11 cellular contexts compared by ENCODE assay signal in the genomic region with DNA sequence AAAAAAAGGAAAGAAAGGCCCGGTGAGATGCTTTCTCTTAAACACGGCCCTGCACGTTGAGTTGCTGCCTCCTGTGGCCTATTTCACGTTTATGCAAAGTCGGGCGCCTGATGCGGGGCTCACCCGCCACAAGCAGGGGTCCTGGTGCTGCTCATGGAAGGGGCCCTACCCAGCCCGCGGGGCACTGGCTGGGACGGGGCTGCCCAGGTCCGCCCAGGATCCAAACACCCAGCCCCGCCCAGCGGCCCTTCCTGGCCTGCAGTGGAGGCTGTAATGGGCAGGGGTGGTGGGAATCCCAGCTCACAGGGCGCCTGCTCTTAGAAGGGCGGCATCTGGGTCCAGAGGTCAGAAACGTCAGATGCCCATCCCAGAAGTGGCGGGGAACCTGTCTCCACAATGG. TPM values are rescaled to one million over a fixed set of nuclear protein-coding genes. Genes with fewer than 3 reads are reported as not detected.
DNase-seq lines count a peak whose midpoint lies in the region; ATAC-seq and FAIRE-seq lines count a peak whose summit lies in the region.
"Had no signal": no experiment of that assay in that cellular context is flagged by ENCODE, and none has a peak within 500 bp of the region (broad histone marks: within the 10 kb centered on the region; RNA-seq: fewer than 3 reads in every experiment).

No MANE protein-coding gene starts in this region.

- H3K4me3 ChIP-seq in right cardiac atrium (ENCODE audit: low read length), result peak overlapping the region; percentile 94
- peak overlapping the region; percentile 57 for H3K4me3 ChIP-seq in skeletal muscle cell (ENCODE audit: low read depth, low read length)

- intact Hi-C loops in right cardiac atrium (cut with DNase I), result loop anchor here (5.0 to 10.0 kb wide), 3 partner anchors 65 to 127 kb away; partner anchors contain the start of gene COL6A1 (in 2 of the 4)

- DNase-seq in GM19238 (ENCODE audit: insufficient read length, low spot score) (peak; percentile 0), right cardiac atrium (peak; percentile 40 to 76 (median 71)), skeletal muscle cell (ENCODE audit: low read depth) (no peak), HTR-8/SVneo (ENCODE audit: insufficient read length, low spot score) (no peak)
- no peak for DNase-seq in effector CD4-positive, alpha-beta T cell

- ATAC-seq in activated T-helper 17 cell treated with anti-CD3 and anti-CD28 coated beads, Interleukin-2, amount 50 U/mL, for 72 hours (replicated peaks), result no peak
- ATAC-seq in right cardiac atrium (peak; percentile 23 to 55), GM21723 (IDR thresholded peaks at IDR 0.05; ENCODE audit: unreplicated experiment) (no peak), HG03039 (IDR thresholded peaks at IDR 0.05; ENCODE audit: unreplicated experiment) (no peak)

- H3K27ac ChIP-seq in right cardiac atrium (ENCODE audit: low read length), result peak overlapping the region; percentile 74

- peaks cover 9% of the 10 kb centered on the region for H3K4me1 Mint-ChIP-seq in activated T-helper 17 cell treated with anti-CD3 and anti-CD28 coated beads, Interleukin-2, amount 50 U/mL, for 72 hours

- no peaks in the 10 kb centered on the region for H3K27me3 ChIP-seq in right cardiac atrium (ENCODE audit: control insufficient read depth, insufficient read depth)

- H3K27ac Mint-ChIP-seq in activated T-helper 17 cell treated with anti-CD3 and anti-CD28 coated beads, Interleukin-2, amount 50 U/mL, for 72 hours, result no peak overlapping the region

- no peaks in the 10 kb centered on the region for H3K36me3 Mint-ChIP-seq in activated T-helper 17 cell treated with anti-CD3 and anti-CD28 coated beads, Interleukin-2, amount 50 U/mL, for 72 hours (ENCODE audit: low read depth)

- H3K4me3 Mint-ChIP-seq in activated T-helper 17 cell treated with anti-CD3 and anti-CD28 coated beads, Interleukin-2, amount 50 U/mL, for 72 hours, result peak overlapping the region; percentile 33

- peaks cover 7% of the 10 kb centered on the region for H3K9me3 Mint-ChIP-seq in activated T-helper 17 cell treated with anti-CD3 and anti-CD28 coated beads, Interleukin-2, amount 50 U/mL, for 72 hours

- no peaks in the 10 kb centered on the region for H3K9me3 ChIP-seq in right cardiac atrium (ENCODE audit: control insufficient read depth, low read length)

- H3K4me1 ChIP-seq in right cardiac atrium (ENCODE audit: control insufficient read depth, insufficient read depth, low read length), result peaks cover 5% of the 10 kb centered on the region

- FAIRE-seq in HTR-8/SVneo (lab: Jason Lieb, UNC), result no peak
- FAIRE-seq: endometrium, GM18507 had no signal

- WGBS in right cardiac atrium, result 28% methylated on average over 18 of the region's 18 CpGs

- peaks cover 34% of the 10 kb centered on the region for H3K27me3 Mint-ChIP-seq in activated T-helper 17 cell treated with anti-CD3 and anti-CD28 coated beads, Interleukin-2, amount 50 U/mL, for 72 hours

RNA-seq across cellular contexts. Expression of gene COL6A2, which starts 1.6 kb away (rescaled TPM):
- 10 to 100 TPM in 1 of 2 donors, 1 to 10 TPM in 1; 3.3 to 10.1 TPM for total RNA-seq in activated T-helper 17 cell treated with anti-CD3 and anti-CD28 coated beads, Interleukin-2, amount 50 U/mL, for 72 hours
- 100 to 1,000 TPM; 198 to 323 (median 274) TPM for total RNA-seq in right cardiac atrium
- polyA plus RNA-seq in right cardiac atrium, result 210 TPM

RNA-seq across cellular contexts. Expression of gene FTCD, which starts 55.9 kb away (rescaled TPM):
- under 1 TPM in 1 of 2 donors, not detected in 1; 0.24 TPM for total RNA-seq in activated T-helper 17 cell treated with anti-CD3 and anti-CD28 coated beads, Interleukin-2, amount 50 U/mL, for 72 hours
- 1 to 10 TPM; 1.6 to 3.5 (median 2.0) TPM for total RNA-seq in right cardiac atrium
- polyA plus RNA-seq in right cardiac atrium, result 1.00 TPM
- total RNA-seq: T-helper 1 cell treated with Interleukin-12 subunit alpha and Interleukin-12 subunit beta and Interleukin-4 antibody, amounts not matched to agents 30 ng/mL and 1 ng/mL, for 36 hours had no signal

Comparison
In these comparisons a context has a peak if more than half of its experiments do, and no peak if none do; other contexts are left out.
1. DNase-seq: peak in GM19238 (single experiment) and right cardiac atrium (3 of 3); none in skeletal muscle cell (single experiment), effector CD4-positive, alpha-beta T cell (single experiment) and HTR-8/SVneo (single experiment).
2. ATAC-seq: peak in right cardiac atrium (2 of 2); none in activated T-helper 17 cell treated with anti-CD3 and anti-CD28 coated beads, Interleukin-2, amount 50 U/mL, for 72 hours (single experiment), GM21723 (single experiment) and HG03039 (single experiment).
3. RNA of gene COL6A2, which starts 1.6 kb away (total RNA-seq): 198 to 323 TPM in right cardiac atrium; 3.3 to 10.1 TPM in activated T-helper 17 cell treated with anti-CD3 and anti-CD28 coated beads, Interleukin-2, amount 50 U/mL, for 72 hours; every median in the first group is over 10 times any median in the second.